In the genomic region with DNA sequence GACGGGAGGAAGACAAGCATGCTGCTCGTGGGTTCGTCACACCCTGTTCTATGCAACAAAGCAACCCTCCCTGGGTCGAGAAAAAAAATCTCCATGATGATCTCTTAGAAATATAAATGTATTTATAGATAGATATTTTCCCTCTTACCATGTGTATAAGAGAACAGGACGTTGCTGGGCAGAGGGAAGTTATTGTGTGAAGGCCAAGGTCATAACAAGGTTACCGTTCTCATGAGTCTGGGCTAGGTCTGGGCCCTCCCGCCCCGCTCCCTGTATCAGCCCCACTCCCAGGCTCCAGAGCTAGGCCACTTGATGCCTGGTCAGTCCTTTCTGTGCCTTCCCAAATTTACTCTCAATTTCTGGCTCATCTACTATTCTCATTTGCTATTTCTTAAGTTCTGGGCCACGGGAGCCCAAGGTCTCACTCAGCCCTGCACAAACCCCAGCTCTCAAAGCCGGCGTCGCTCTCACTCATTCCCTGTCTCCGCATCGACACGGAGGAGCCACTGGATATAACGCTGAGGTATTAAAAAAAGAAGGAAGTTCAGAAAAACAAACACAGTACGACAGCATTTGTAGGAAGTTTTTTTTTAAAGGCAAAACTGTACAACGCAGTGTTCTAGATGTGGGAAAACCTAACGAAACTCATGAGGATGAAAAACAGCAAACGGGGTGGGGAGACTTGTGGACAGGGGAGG, we compare ENCODE assay signal across 8 cellular contexts.
DNase-seq lines count a peak whose midpoint lies in the region; ATAC-seq and TF ChIP-seq lines count a peak whose summit lies in the region.

No MANE protein-coding gene starts in this region.

- no peak for ATAC-seq in GM18520 (IDR thresholded peaks at IDR 0.05; ENCODE audit: unreplicated experiment)

- DNase-seq in H7 = peak; percentile 65
- peak; percentile 84 for DNase-seq in RPMI8226
- no peak for DNase-seq in coronary artery (ENCODE audit: low spot score)
- peak; percentile 68 for DNase-seq in midbrain (lab: John Stamatoyannopoulos, UW)
- DNase-seq in type B pancreatic cell (ENCODE audit: extremely low spot score, unreplicated experiment) = no peak
- no peak for DNase-seq in SK-N-DZ (ENCODE audit: low spot score)
- no peak for DNase-seq in activated CD4-positive, CD25-positive, alpha-beta regulatory T cell treated with anti-CD3 and anti-CD28 coated beads, Interleukin-2, amount 50 U/mL, for 72 hours

- H3K9me3 Mint-ChIP-seq in type B pancreatic cell = no peaks in the 10 kb centered on the region

- H3K27ac Mint-ChIP-seq in type B pancreatic cell = peak overlapping the region; percentile 88

- no peak for TF ChIP-seq CTCF in coronary artery (IDR thresholded peaks at IDR 0.05)
- no peak for TF ChIP-seq CTCF in type B pancreatic cell (conservative IDR thresholded peaks at IDR 0.05)

- no peaks in the 10 kb centered on the region for H3K27me3 ChIP-seq in H7 (ENCODE audit: control insufficient read depth, insufficient read depth, low read length)

- no peaks in the 10 kb centered on the region for H3K36me3 ChIP-seq in H7 (replicated peaks; ENCODE audit: control insufficient read depth, insufficient read depth, low read length)

- H3K27me3 Mint-ChIP-seq in type B pancreatic cell = no peaks in the 10 kb centered on the region

- H3K4me3 Mint-ChIP-seq in type B pancreatic cell = peak overlapping the region; percentile 82

- H3K27ac ChIP-seq in coronary artery = peak overlapping the region; percentile 82 to 91

- H3K36me3 Mint-ChIP-seq in type B pancreatic cell = peaks cover 13% of the 10 kb centered on the region

- H3K4me3 ChIP-seq in H7 (ENCODE audit: insufficient read depth, low read depth, low read length) (no peak overlapping the region), coronary artery (peak overlapping the region; percentile 65)

- H3K4me1 Mint-ChIP-seq in type B pancreatic cell (ENCODE audit: unreplicated experiment) = peaks cover 83% of the 10 kb centered on the region

Comparison
In these comparisons a context has a peak if more than half of its experiments do, and no peak if none do; other contexts are left out.
1. DNase-seq: peak in H7 (single experiment), RPMI8226 (single experiment) and midbrain (single experiment); none in coronary artery (single experiment), type B pancreatic cell (single experiment), SK-N-DZ (single experiment) and activated CD4-positive, CD25-positive, alpha-beta regulatory T cell treated with anti-CD3 and anti-CD28 coated beads, Interleukin-2, amount 50 U/mL, for 72 hours (single experiment).